ENCODE assay signal across 9 cellular contexts in genomic region chr18:8084160-8084559, GRCh38.
A peak's percentile ranks its signal among the peaks of the same experiment; 100 is the strongest.
DNase-seq lines count a peak whose midpoint lies in the region; ATAC-seq and TF ChIP-seq lines count a peak whose summit lies in the region.
"Had no signal": no experiment of that assay in that cellular context is flagged by ENCODE, and none has a peak within 500 bp of the region (broad histone marks: within the 10 kb centered on the region; RNA-seq: fewer than 3 reads in every experiment).

No MANE protein-coding gene starts in this region.

- H3K9me3 Mint-ChIP-seq in endodermal cell, result no peaks in the 10 kb centered on the region
- peaks cover 0 to under 1% of the 10 kb centered on the region in 2 donors for H3K9me3 Mint-ChIP-seq in activated T-cell treated with anti-CD3 and anti-CD28 coated beads, Interleukin-2, amount 50 U/mL, for 72 hours

- TF ChIP-seq CTCF in endodermal cell (conservative IDR thresholded peaks at IDR 0.05), result peak; percentile 91

- H3K27ac ChIP-seq in endodermal cell (ENCODE audit: low read depth, low read length), result no peak overlapping the region

- no peak overlapping the region for H3K4me3 Mint-ChIP-seq in endodermal cell
- no peak overlapping the region for H3K4me3 Mint-ChIP-seq in activated T-cell treated with anti-CD3 and anti-CD28 coated beads, Interleukin-2, amount 50 U/mL, for 72 hours
- H3K4me3 Mint-ChIP-seq: B cell had no signal

- peaks cover 10% of the 10 kb centered on the region for H3K36me3 Mint-ChIP-seq in endodermal cell (ENCODE audit: low read depth)
- H3K36me3 Mint-ChIP-seq in activated T-cell treated with anti-CD3 and anti-CD28 coated beads, Interleukin-2, amount 50 U/mL, for 72 hours (ENCODE audit: insufficient read depth in 2 of 2), result no peaks in the 10 kb centered on the region

- no peaks in the 10 kb centered on the region for H3K27me3 ChIP-seq in endodermal cell (ENCODE audit: control insufficient read depth, insufficient read depth, low read length, poor library complexity, severe bottlenecking)

- H3K4me1 Mint-ChIP-seq in endodermal cell, result peaks cover 51% of the 10 kb centered on the region
- no peaks in the 10 kb centered on the region for H3K4me1 Mint-ChIP-seq in activated T-cell treated with anti-CD3 and anti-CD28 coated beads, Interleukin-2, amount 50 U/mL, for 72 hours (ENCODE audit: low read depth)
- H3K4me1 Mint-ChIP-seq: B cell had no signal

- in situ Hi-C loops in G401 (cut with HindIII; ENCODE audit: low sequenced_read_pairs), result no loop called here

- no peak for ATAC-seq in GM19397 (IDR thresholded peaks at IDR 0.05; ENCODE audit: unreplicated experiment)
- no peak for ATAC-seq in activated T-cell treated with anti-CD3 and anti-CD28 coated beads, Interleukin-2, amount 50 U/mL, for 72 hours (replicated peaks in 1 of 2)

- DNase-seq in NCI-H1092 treated with DMSO at 0.1 percent for 48 hours (lab: John Stamatoyannopoulos, UW) (peak; percentile 9), NCI-H1092 (lab: John Stamatoyannopoulos, UW) (no peak), NCI-H2081 treated with DMSO at 0.1 percent for 48 hours (lab: John Stamatoyannopoulos, UW) (peak; percentile 3), endodermal cell (peak; percentile 90), mucosa of gallbladder (ENCODE audit: low spot score) (peak; percentile 23), G401 (ENCODE audit: low spot score) (no peak)
- no peak for DNase-seq in activated T-cell treated with anti-CD3 and anti-CD28 coated beads, Interleukin-2, amount 50 U/mL, for 72 hours

- 0 to 13% methylated on average over 1 to 7 of the region's 7 CpGs for WGBS in endodermal cell (ENCODE audit: insufficient coverage in 1 of 2, insufficient read length in 1 of 2), 2 experiments

- H3K27ac Mint-ChIP-seq in endodermal cell, result no peak overlapping the region
- no peak overlapping the region for H3K27ac Mint-ChIP-seq in activated T-cell treated with anti-CD3 and anti-CD28 coated beads, Interleukin-2, amount 50 U/mL, for 72 hours
- H3K27ac Mint-ChIP-seq: B cell had no signal

- H3K9me3 ChIP-seq in endodermal cell (ENCODE audit: control insufficient read depth, low read length), result no peaks in the 10 kb centered on the region

- H3K27me3 Mint-ChIP-seq in endodermal cell (ENCODE audit: insufficient read depth), result no peaks in the 10 kb centered on the region
- H3K27me3 Mint-ChIP-seq in activated T-cell treated with anti-CD3 and anti-CD28 coated beads, Interleukin-2, amount 50 U/mL, for 72 hours (ENCODE audit: low read depth), result no peaks in the 10 kb centered on the region
- H3K27me3 Mint-ChIP-seq: B cell had no signal

- H3K4me3 ChIP-seq in endodermal cell (ENCODE audit: low read length), result no peak overlapping the region

- peaks cover 28% of the 10 kb centered on the region for H3K4me1 ChIP-seq in endodermal cell (ENCODE audit: control insufficient read depth, insufficient read depth, low read length)

- no peak overlapping the region for H3K9ac ChIP-seq in endodermal cell (ENCODE audit: extremely low read depth, low read length, poor library complexity, severe bottlenecking)

- peaks cover 24% of the 10 kb centered on the region for H3K36me3 ChIP-seq in endodermal cell (ENCODE audit: control insufficient read depth, insufficient read depth, low read length)

Comparison
In these comparisons a context has a peak if more than half of its experiments do, and no peak if none do; other contexts are left out.
1. DNase-seq: peak in NCI-H1092 treated with DMSO at 0.1 percent for 48 hours (single experiment), NCI-H2081 treated with DMSO at 0.1 percent for 48 hours (single experiment), endodermal cell (single experiment) and mucosa of gallbladder (single experiment); none in NCI-H1092 (single experiment), activated T-cell treated with anti-CD3 and anti-CD28 coated beads, Interleukin-2, amount 50 U/mL, for 72 hours (0 of 2) and G401 (single experiment).